9 cellular contexts compared by ENCODE assay signal in genomic region chr2:30362468-30363081, GRCh38.
DNase-seq lines count a peak whose midpoint lies in the region; ATAC-seq and TF ChIP-seq lines count a peak whose summit lies in the region.
"Had no signal": no experiment of that assay in that cellular context is flagged by ENCODE, and none has a peak within 500 bp of the region (broad histone marks: within the 10 kb centered on the region; RNA-seq: fewer than 3 reads in every experiment).

No MANE protein-coding gene starts in this region.

- peaks cover 4% of the 10 kb centered on the region; the same call in 1 of the 2 replicates for H3K9me3 Mint-ChIP-seq in HFFc6
- no peaks in the 10 kb centered on the region for H3K9me3 Mint-ChIP-seq in MCF 10A (ENCODE audit: unreplicated experiment)
- H3K9me3 Mint-ChIP-seq in naive thymus-derived CD8-positive, alpha-beta T cell, result no peaks in the 10 kb centered on the region

- H3K4me3 Mint-ChIP-seq in HFFc6 (peak overlapping the region; percentile 28; the same call in 1 of the 2 replicates), MCF 10A (ENCODE audit: unreplicated experiment) (no peak overlapping the region)
- peak overlapping the region in 9 of 10 donors; percentile 4 to 62 (median 22) for H3K4me3 Mint-ChIP-seq in naive thymus-derived CD8-positive, alpha-beta T cell

- TF ChIP-seq CTCF in AG04450 (IDR thresholded peaks at IDR 0.05; ENCODE audit: low read depth, low read length), result no peak
- TF ChIP-seq CTCF in HFFc6 (IDR thresholded peaks at IDR 0.05), result no peak
- no peak for TF ChIP-seq CTCF in MCF 10A (IDR thresholded peaks at IDR 0.05; ENCODE audit: unreplicated experiment)

- H3K36me3 ChIP-seq in H7 (replicated peaks; ENCODE audit: control insufficient read depth, insufficient read depth, low read length), result no peaks in the 10 kb centered on the region

- DNase-seq in AG04450 (ENCODE audit: low read depth, low spot score) (no peak), HFFc6 (peak; percentile 45), MCF 10A (ENCODE audit: unreplicated experiment) (peak; percentile 5), H7 (no peak), substantia nigra (lab: John Stamatoyannopoulos, UW) (no peak), iPS-NIHi7 (ENCODE audit: extremely low spot score) (no peak)
- peak in 1 of 10 donors; percentile 8 for DNase-seq in naive thymus-derived CD8-positive, alpha-beta T cell
- DNase-seq: NCI-H1092 treated with DMSO at 0.1 percent for 48 hours had no signal

- H3K27ac ChIP-seq in AG04450 (ENCODE audit: low read depth, low read length) (peak overlapping the region; percentile 62), substantia nigra (ENCODE audit: low read depth, low read length, poor library complexity, severe bottlenecking) (no peak overlapping the region)

- H3K27me3 Mint-ChIP-seq in HFFc6 (ENCODE audit: insufficient read depth) (no peaks in the 10 kb centered on the region), MCF 10A (ENCODE audit: insufficient read depth, unreplicated experiment) (no peaks in the 10 kb centered on the region)
- no peaks in the 10 kb centered on the region for H3K27me3 Mint-ChIP-seq in naive thymus-derived CD8-positive, alpha-beta T cell

- CTCF ChIA-PET in AG04450 (lab: Charles Lee), result interaction anchor here (0.5 to 1.3 kb wide), 4 partner anchors 59 to 443 kb away, joined by 3 to 4 read pairs (median 3); no protein-coding TSS in a partner anchor
- CTCF ChIA-PET in MCF 10A (lab: Yijun Ruan, JAX), result interaction anchor here (0.6 kb wide), 1 partner anchor 61 kb away, joined by 3 read pairs; no protein-coding TSS in a partner anchor

- POLR2A ChIA-PET in AG04450 (lab: Yijun Ruan, JAX) (interaction anchor here (1.0 to 1.2 kb wide), 2 partner anchors 62 to 130 kb away, joined by 4 read pairs; no protein-coding TSS in a partner anchor), MCF 10A (lab: Yijun Ruan, JAX) (interaction anchor here (0.5 to 0.6 kb wide), 2 partner anchors 83 to 120 kb away, joined by 3 read pairs; no protein-coding TSS in a partner anchor)
- POLR2A ChIA-PET in naive thymus-derived CD8-positive, alpha-beta T cell (lab: Charles Lee), result interaction anchor here (0.5 to 4.9 kb wide), 11 partner anchors 9 to 131 kb away, joined by 3 to 32 read pairs (median 4); partner anchors contain the start of gene LBH

- H3K4me3 ChIP-seq in AG04450 (ENCODE audit: low read depth, low read length), result no peak overlapping the region
- no peak overlapping the region for H3K4me3 ChIP-seq in H7 (ENCODE audit: insufficient read depth, low read depth, low read length)

- peaks cover 87% of the 10 kb centered on the region for H3K4me1 Mint-ChIP-seq in HFFc6 (ENCODE audit: low read depth)
- peaks cover 6% of the 10 kb centered on the region for H3K4me1 Mint-ChIP-seq in MCF 10A (ENCODE audit: insufficient read depth, unreplicated experiment)
- peaks cover 39 to 77% (median 70%) of the 10 kb centered on the region in 4 donors for H3K4me1 Mint-ChIP-seq in naive thymus-derived CD8-positive, alpha-beta T cell

- intact Hi-C loops in MCF 10A (cut with micrococcal nuclease), result no loop called here

- H3K27me3 ChIP-seq in AG04450 (ENCODE audit: control insufficient read depth, insufficient read depth, low read length) (no peaks in the 10 kb centered on the region), H7 (ENCODE audit: control insufficient read depth, insufficient read depth, low read length) (no peaks in the 10 kb centered on the region; the same call in 1 of the 2 replicates)

- BruUV-seq in MCF 10A (replicated peaks; lab: Mats Ljungman, UMichigan), result no TSS peak

- H3K27ac Mint-ChIP-seq in HFFc6, result peak overlapping the region; percentile 84
- no peak overlapping the region for H3K27ac Mint-ChIP-seq in MCF 10A (ENCODE audit: low read depth, unreplicated experiment)
- peak overlapping the region; percentile 64 to 94 (median 86) for H3K27ac Mint-ChIP-seq in naive thymus-derived CD8-positive, alpha-beta T cell

- no peak for ATAC-seq in naive thymus-derived CD8-positive, alpha-beta T cell
- ATAC-seq in HG02884 (IDR thresholded peaks at IDR 0.05; ENCODE audit: unreplicated experiment), result no peak

- H3K36me3 Mint-ChIP-seq in HFFc6 (ENCODE audit: low read depth) (peaks cover 10% of the 10 kb centered on the region), MCF 10A (ENCODE audit: insufficient read depth, unreplicated experiment) (no peaks in the 10 kb centered on the region)
- H3K36me3 Mint-ChIP-seq in naive thymus-derived CD8-positive, alpha-beta T cell, result no peaks in the 10 kb centered on the region

- H3K9me3 ChIP-seq in AG04450 (ENCODE audit: control insufficient read depth, insufficient read depth, low read length), result no peaks in the 10 kb centered on the region

Comparison
In these comparisons a context has a peak if more than half of its experiments do, and no peak if none do; other contexts are left out.
1. DNase-seq: peak in HFFc6 (single experiment) and MCF 10A (single experiment); none in AG04450 (single experiment), H7 (single experiment), substantia nigra (0 of 49) and iPS-NIHi7 (single experiment).